In the genomic region with DNA sequence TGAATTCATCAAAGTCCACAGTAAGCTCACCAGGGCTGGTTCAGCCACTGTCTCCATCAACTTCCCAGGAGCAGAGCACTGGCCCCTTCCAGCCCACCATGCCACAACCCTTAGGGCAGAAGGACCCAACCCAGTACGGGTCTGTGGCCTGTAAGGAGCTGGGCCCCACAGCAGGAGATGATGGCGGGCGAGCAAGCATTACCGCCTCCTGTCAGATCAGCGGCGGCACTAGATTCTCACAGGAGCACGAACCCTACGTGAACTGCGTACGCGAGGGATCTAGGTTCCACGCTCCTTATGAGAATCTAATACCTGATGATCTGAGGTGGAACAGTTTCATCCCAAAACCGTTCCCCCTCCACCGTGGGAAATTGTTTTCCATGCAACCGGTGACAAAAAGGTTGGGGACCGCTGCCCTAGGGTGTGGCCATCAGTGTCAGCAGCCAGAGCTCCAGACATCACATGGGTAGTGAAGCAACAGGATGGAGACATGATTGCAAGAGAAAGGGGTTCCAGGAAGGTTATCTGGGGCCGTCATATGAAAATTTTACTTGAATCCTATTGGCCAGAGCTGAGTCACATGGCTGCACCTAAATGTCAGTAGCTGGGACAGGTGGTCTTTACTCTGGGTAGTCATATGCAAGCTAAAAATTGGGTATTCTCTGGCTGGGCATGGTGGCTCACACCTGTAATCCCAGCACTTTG, we compare ENCODE assay signal across 2 cellular contexts.
A peak's percentile ranks its signal among the peaks of the same experiment; 100 is the strongest.
TF ChIP-seq lines count a peak whose summit lies in the region.

No MANE protein-coding gene starts in this region.

TF ChIP-seq in Ishikawa, 13 proteins besides CTCF, POLR2A, EP300 and RAD21:
- TF ChIP-seq TEAD4 (IDR thresholded peaks at IDR 0.05) (no peak), CREB1 (IDR thresholded peaks at IDR 0.05; ENCODE audit: low read depth) (no peak), TAF1 (IDR thresholded peaks at IDR 0.05; ENCODE audit: low read depth) (no peak), USF1 (IDR thresholded peaks at IDR 0.05) (0 out of 2 replicates have a peak, but pooled peaks have one; percentile 26), EGR1 (IDR thresholded peaks at IDR 0.05) (no peak), FOXM1 (IDR thresholded peaks at IDR 0.05; ENCODE audit: borderline replicate concordance, low read depth) (no peak)
- TF ChIP-seq, protein P1, sequence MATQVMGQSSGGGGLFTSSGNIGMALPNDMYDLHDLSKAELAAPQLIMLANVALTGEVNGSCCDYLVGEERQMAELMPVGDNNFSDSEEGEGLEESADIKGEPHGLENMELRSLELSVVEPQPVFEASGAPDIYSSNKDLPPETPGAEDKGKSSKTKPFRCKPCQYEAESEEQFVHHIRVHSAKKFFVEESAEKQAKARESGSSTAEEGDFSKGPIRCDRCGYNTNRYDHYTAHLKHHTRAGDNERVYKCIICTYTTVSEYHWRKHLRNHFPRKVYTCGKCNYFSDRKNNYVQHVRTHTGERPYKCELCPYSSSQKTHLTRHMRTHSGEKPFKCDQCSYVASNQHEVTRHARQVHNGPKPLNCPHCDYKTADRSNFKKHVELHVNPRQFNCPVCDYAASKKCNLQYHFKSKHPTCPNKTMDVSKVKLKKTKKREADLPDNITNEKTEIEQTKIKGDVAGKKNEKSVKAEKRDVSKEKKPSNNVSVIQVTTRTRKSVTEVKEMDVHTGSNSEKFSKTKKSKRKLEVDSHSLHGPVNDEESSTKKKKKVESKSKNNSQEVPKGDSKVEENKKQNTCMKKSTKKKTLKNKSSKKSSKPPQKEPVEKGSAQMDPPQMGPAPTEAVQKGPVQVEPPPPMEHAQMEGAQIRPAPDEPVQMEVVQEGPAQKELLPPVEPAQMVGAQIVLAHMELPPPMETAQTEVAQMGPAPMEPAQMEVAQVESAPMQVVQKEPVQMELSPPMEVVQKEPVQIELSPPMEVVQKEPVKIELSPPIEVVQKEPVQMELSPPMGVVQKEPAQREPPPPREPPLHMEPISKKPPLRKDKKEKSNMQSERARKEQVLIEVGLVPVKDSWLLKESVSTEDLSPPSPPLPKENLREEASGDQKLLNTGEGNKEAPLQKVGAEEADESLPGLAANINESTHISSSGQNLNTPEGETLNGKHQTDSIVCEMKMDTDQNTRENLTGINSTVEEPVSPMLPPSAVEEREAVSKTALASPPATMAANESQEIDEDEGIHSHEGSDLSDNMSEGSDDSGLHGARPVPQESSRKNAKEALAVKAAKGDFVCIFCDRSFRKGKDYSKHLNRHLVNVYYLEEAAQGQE (IDR thresholded peaks at IDR 0.05; ENCODE audit: low read depth), result no peak
TF ChIP-seq in Ishikawa: peak in this region for 1.

TF ChIP-seq in HepG2, 621 proteins besides CTCF, POLR2A, EP300 and RAD21:
- TF ChIP-seq ZNF709 (CRISPR knock-in tag; IDR thresholded peaks at IDR 0.05) (no peak), SNAPC4 (CRISPR knock-in tag; IDR thresholded peaks at IDR 0.05) (no peak), ZKSCAN5 (CRISPR knock-in tag; IDR thresholded peaks at IDR 0.05) (no peak), MIER2 (CRISPR knock-in tag; IDR thresholded peaks at IDR 0.05) (no peak)
TF ChIP-seq in HepG2: peak in this region for 0.
